Comparison of ENCODE assay signal across 1 cellular context in the genomic region with DNA sequence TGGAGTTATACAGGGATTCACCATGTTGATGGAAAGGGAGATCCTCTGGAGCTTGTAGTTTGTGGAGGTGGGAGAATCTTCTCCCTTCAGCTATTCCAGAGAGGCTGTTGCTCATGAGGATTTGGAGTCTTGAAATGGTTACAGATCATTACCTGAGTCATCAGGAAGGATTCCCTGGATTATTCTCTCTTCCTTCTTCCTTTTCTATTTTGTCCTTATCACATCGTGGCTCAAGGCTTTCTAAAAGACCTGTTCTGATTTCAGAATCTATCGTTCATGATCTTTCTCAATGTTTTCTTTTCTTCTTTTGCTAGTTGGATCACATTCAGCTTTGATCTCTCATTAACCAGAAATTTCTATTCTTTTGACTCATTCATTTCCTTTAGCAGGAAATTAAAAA.
TF ChIP-seq lines count a peak whose summit lies in the region.

No MANE protein-coding gene starts in this region.

TF ChIP-seq in A549, 52 proteins besides CTCF, POLR2A, EP300 and RAD21 (continued from another document):
- TF ChIP-seq, protein P1, sequence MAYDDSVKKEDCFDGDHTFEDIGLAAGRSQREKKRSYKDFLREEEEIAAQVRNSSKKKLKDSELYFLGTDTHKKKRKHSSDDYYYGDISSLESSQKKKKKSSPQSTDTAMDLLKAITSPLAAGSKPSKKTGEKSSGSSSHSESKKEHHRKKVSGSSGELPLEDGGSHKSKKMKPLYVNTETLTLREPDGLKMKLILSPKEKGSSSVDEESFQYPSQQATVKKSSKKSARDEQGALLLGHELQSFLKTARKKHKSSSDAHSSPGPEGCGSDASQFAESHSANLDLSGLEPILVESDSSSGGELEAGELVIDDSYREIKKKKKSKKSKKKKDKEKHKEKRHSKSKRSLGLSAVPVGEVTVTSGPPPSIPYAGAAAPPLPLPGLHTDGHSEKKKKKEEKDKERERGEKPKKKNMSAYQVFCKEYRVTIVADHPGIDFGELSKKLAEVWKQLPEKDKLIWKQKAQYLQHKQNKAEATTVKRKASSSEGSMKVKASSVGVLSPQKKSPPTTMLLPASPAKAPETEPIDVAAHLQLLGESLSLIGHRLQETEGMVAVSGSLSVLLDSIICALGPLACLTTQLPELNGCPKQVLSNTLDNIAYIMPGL (CRISPR knock-in tag; IDR thresholded peaks at IDR 0.05; ENCODE audit: borderline replicate concordance), result no peak
- TF ChIP-seq ZNF302 (CRISPR knock-in tag; IDR thresholded peaks at IDR 0.05), result no peak
- no peak for TF ChIP-seq MAZ (IDR thresholded peaks at IDR 0.05; ENCODE audit: borderline replicate concordance, low read depth, low read length)
- no peak for TF ChIP-seq MAFK (IDR thresholded peaks at IDR 0.05; ENCODE audit: partially characterized antibody)
- TF ChIP-seq FOXS1 (CRISPR knock-in tag; IDR thresholded peaks at IDR 0.05), result no peak
- TF ChIP-seq, protein P2, sequence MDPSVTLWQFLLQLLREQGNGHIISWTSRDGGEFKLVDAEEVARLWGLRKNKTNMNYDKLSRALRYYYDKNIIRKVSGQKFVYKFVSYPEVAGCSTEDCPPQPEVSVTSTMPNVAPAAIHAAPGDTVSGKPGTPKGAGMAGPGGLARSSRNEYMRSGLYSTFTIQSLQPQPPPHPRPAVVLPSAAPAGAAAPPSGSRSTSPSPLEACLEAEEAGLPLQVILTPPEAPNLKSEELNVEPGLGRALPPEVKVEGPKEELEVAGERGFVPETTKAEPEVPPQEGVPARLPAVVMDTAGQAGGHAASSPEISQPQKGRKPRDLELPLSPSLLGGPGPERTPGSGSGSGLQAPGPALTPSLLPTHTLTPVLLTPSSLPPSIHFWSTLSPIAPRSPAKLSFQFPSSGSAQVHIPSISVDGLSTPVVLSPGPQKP (IDR thresholded peaks at IDR 0.05; ENCODE audit: low read depth, low read length), result no peak
